ENCODE assay signal across 19 cellular contexts in the genomic region with DNA sequence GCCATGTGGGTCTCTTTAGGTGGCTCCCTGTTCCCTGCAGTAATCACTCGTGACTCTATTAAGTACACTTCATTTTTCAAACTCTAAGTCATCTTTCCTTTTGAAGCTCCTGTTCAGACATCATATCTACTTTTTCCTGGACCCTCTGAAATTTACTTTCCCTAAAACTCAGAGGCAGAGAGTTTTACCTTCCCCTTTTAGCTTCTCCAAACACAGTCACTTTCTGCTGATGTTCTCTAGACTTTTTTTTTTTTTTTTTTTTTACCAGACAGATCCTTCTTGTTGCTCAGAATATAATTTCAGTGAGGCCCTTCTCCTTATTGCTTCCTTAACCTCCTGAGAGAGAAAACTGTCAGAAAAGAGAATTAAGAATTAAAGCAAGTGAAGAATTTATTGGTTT.
A peak's percentile ranks its signal among the peaks of the same experiment; 100 is the strongest.
DNase-seq lines count a peak whose midpoint lies in the region; ATAC-seq and TF ChIP-seq lines count a peak whose summit lies in the region.
"Had no signal": no experiment of that assay in that cellular context is flagged by ENCODE, and none has a peak within 500 bp of the region (broad histone marks: within the 10 kb centered on the region; RNA-seq: fewer than 3 reads in every experiment).

No MANE protein-coding gene starts in this region.

- POLR2A ChIA-PET in HEK293 (lab: Yijun Ruan, JAX) = interaction anchor here (0.6 kb wide), 1 partner anchor 52 kb away, joined by 4 read pairs; no protein-coding TSS in a partner anchor

- TF ChIP-seq CTCF in HEK293 (tag by site-specific recombination; IDR thresholded peaks at IDR 0.05) (no peak), glutamatergic neuron (IDR thresholded peaks at IDR 0.05; ENCODE audit: partially characterized antibody, unreplicated experiment) (no peak), neural progenitor cell (IDR thresholded peaks at IDR 0.05) (no peak)

- CTCF ChIA-PET in HEK293 (lab: Yijun Ruan, JAX) = interaction anchor here (0.6 to 1.2 kb wide), 3 partner anchors 10 to 202 kb away, joined by 3 to 6 read pairs (median 3); no protein-coding TSS in a partner anchor

- intact Hi-C loops in Right ventricle myocardium inferior (cut with DNase I) = no loop called here

- peaks cover 51% of the 10 kb centered on the region for H3F3A ChIP-seq in neural progenitor cell (ENCODE audit: low read depth)

- H3K36me3 ChIP-seq in HEK293 (ENCODE audit: control insufficient read depth in 2 of 2, insufficient read depth in 1 of 2, low read length in 2 of 2) (no peaks in the 10 kb centered on the region), neural progenitor cell (no peaks in the 10 kb centered on the region)
- H3K36me3 ChIP-seq: HAP-1 had no signal

- peaks cover 3% of the 10 kb centered on the region for H3K27me3 Mint-ChIP-seq in glutamatergic neuron (ENCODE audit: unreplicated experiment)
- peaks cover 12% of the 10 kb centered on the region for H3K27me3 Mint-ChIP-seq in neural progenitor cell (ENCODE audit: insufficient read depth, low read depth)
- H3K27me3 Mint-ChIP-seq: B cell; CD4-positive, alpha-beta T cell had no signal

- peaks cover 34% of the 10 kb centered on the region for H4K20me1 ChIP-seq in neural progenitor cell (ENCODE audit: low read depth)

- DNase-seq in caudate nucleus (lab: John Stamatoyannopoulos, UW) (no peak), glutamatergic neuron (no peak), neural progenitor cell (ENCODE audit: low spot score) (no peak), NCI-H1694 (lab: John Stamatoyannopoulos, UW) (no peak), SK-N-DZ (ENCODE audit: low spot score) (no peak), Right ventricle myocardium inferior (ENCODE audit: missing footprints) (no peak)
- DNase-seq in stimulated activated naive CD4-positive, alpha-beta T cell treated with Interleukin-2 at 50 U/mL for 16 hours (lab: John Stamatoyannopoulos, UW) = no peak
- DNase-seq: ACHN; C1 segment of cervical spinal cord; CD4-positive, alpha-beta T cell; DMS153; DMS79 treated with DMSO at 0.1 percent for 48 hours; EL; GOT3; HFFc6 had no signal

- H3K27ac ChIP-seq in HEK293 (ENCODE audit: extremely low read depth, low read depth, low read length) = no peak overlapping the region
- H3K27ac ChIP-seq in caudate nucleus (ENCODE audit: low read depth, low read length) = peak overlapping the region; percentile 64
- no peak overlapping the region for H3K27ac ChIP-seq in neural progenitor cell
- H3K27ac ChIP-seq: HL-60 had no signal

- no peak for ATAC-seq in Right ventricle myocardium inferior

- no peaks in the 10 kb centered on the region for H3K79me2 ChIP-seq in neural progenitor cell (ENCODE audit: low read depth)

- H3K4me1 ChIP-seq in HEK293 (ENCODE audit: control insufficient read depth, insufficient read depth, low read length) (no peaks in the 10 kb centered on the region), neural progenitor cell (peaks cover 50% of the 10 kb centered on the region)

- no peak overlapping the region for H3K9ac ChIP-seq in neural progenitor cell

- peaks cover 4% of the 10 kb centered on the region for H3K27me3 ChIP-seq in neural progenitor cell

- H3K4me3 ChIP-seq in HEK293 (ENCODE audit: low read depth, low read length) = no peak overlapping the region
- no peak overlapping the region for H3K4me3 ChIP-seq in neural progenitor cell
- H3K4me3 ChIP-seq: HAP-1 had no signal

- H3K9me3 ChIP-seq in HEK293 (ENCODE audit: control insufficient read depth, insufficient read depth, low read depth, low read length) (no peaks in the 10 kb centered on the region), neural progenitor cell (ENCODE audit: low read depth) (no peaks in the 10 kb centered on the region)
- H3K9me3 ChIP-seq: HAP-1 had no signal

- H3K27ac Mint-ChIP-seq in glutamatergic neuron (ENCODE audit: unreplicated experiment) = peak overlapping the region; percentile 43
- peak overlapping the region; percentile 7 for H3K27ac Mint-ChIP-seq in neural progenitor cell
- H3K27ac Mint-ChIP-seq: B cell; CD4-positive, alpha-beta T cell; HFFc6 had no signal

- no peak overlapping the region for H2AFZ ChIP-seq in neural progenitor cell (replicated peaks)

- peak overlapping the region; percentile 67 for H3K4me2 ChIP-seq in neural progenitor cell

- H3K4me3 Mint-ChIP-seq in glutamatergic neuron (ENCODE audit: unreplicated experiment) (no peak overlapping the region), neural progenitor cell (no peak overlapping the region)
- H3K4me3 Mint-ChIP-seq: B cell; CD4-positive, alpha-beta T cell; HFFc6 had no signal

- H3K4me1 Mint-ChIP-seq in glutamatergic neuron (ENCODE audit: low read depth, unreplicated experiment) (peaks cover 49% of the 10 kb centered on the region), neural progenitor cell (peaks cover 57% of the 10 kb centered on the region)
- H3K4me1 Mint-ChIP-seq: B cell had no signal

- H3K36me3 Mint-ChIP-seq in glutamatergic neuron (ENCODE audit: unreplicated experiment) = no peaks in the 10 kb centered on the region
- no peaks in the 10 kb centered on the region for H3K36me3 Mint-ChIP-seq in neural progenitor cell

- H3K9me3 Mint-ChIP-seq in glutamatergic neuron (ENCODE audit: unreplicated experiment) = peaks cover 5% of the 10 kb centered on the region
- no peaks in the 10 kb centered on the region for H3K9me3 Mint-ChIP-seq in neural progenitor cell
- H3K9me3 Mint-ChIP-seq: CD4-positive, alpha-beta T cell; HFFc6 had no signal

TF ChIP-seq in HEK293, 187 proteins besides CTCF, POLR2A, EP300 and RAD21:
- peak; percentile 85 for TF ChIP-seq PRDM1 (tag by site-specific recombination; IDR thresholded peaks at IDR 0.05)
- TF ChIP-seq KLF17 (tag by site-specific recombination; IDR thresholded peaks at IDR 0.05) = no peak
- no peak for TF ChIP-seq ZSCAN16 (tag by site-specific recombination; IDR thresholded peaks at IDR 0.05)
